Comparison of ENCODE assay signal across 26 cellular contexts in genomic region chr7:159010411-159010810, GRCh38.
DNase-seq lines count a peak whose midpoint lies in the region; ATAC-seq and TF ChIP-seq lines count a peak whose summit lies in the region.
"Had no signal": no experiment of that assay in that cellular context is flagged by ENCODE, and none has a peak within 500 bp of the region (broad histone marks: within the 10 kb centered on the region; RNA-seq: fewer than 3 reads in every experiment).

No MANE protein-coding gene starts in this region.

- TF ChIP-seq CTCF in ascending aorta (IDR thresholded peaks at IDR 0.05) (no peak), osteoblast (IDR thresholded peaks at IDR 0.05; ENCODE audit: extremely low read depth, low read depth, low read length) (no peak), thoracic aorta (IDR thresholded peaks at IDR 0.05) (no peak), omental fat pad (IDR thresholded peaks at IDR 0.05) (no peak)

- H3K9me3 ChIP-seq in BLaER1 treated with 17β-estradiol and CSF1 and Interleukin-3, amounts not matched to agents 10 nM and 100 nM (replicated peaks in 1 of 11), result peaks cover 4 to 13% (median 5%) of the 10 kb centered on the region in 11 experiments; a peak in 18 of 22 replicates
- H3K9me3 ChIP-seq in ascending aorta (no peaks in the 10 kb centered on the region), osteoblast (ENCODE audit: low read depth, low read length) (no peaks in the 10 kb centered on the region), thoracic aorta (no peaks in the 10 kb centered on the region)
- H3K9me3 ChIP-seq: Caco-2, SJSA1 had no signal

- H4K20me1 ChIP-seq in BLaER1 treated with 17β-estradiol and CSF1 and Interleukin-3, amounts not matched to agents 10 nM and 100 nM, result no peaks in the 10 kb centered on the region
- no peaks in the 10 kb centered on the region for H4K20me1 ChIP-seq in osteoblast (ENCODE audit: insufficient read depth, low read length)

- DNase-seq in ascending aorta (ENCODE audit: low spot score in 2 of 2) (peak in 1 of 2 donors; percentile 60), osteoblast (ENCODE audit: insufficient read length, low spot score, missing footprints) (peak; percentile 42), thoracic aorta (ENCODE audit: low spot score) (no peak), COLO829 (ENCODE audit: low spot score) (no peak), omental fat pad (ENCODE audit: low spot score) (no peak), NCI-H1930 (lab: John Stamatoyannopoulos, UW) (no peak)
- DNase-seq: C1 segment of cervical spinal cord; Caco-2; CD4-positive, alpha-beta memory T cell; EL; GF-D8; MM.1S; NCI-H1048; NCI-H1417; NCI-H1694 treated with DMSO at 0.1 percent for 48 hours; NCI-H2171 treated with DMSO at 0.1 percent for 48 hours; NCI-H345; NCI-H524; NCI-H748 treated with DMSO at 0.1 percent for 48 hours; PC-3 had no signal

- intact Hi-C loops in ascending aorta (cut with DNase I), result loop anchor here (5.0 to 10.0 kb wide), 2 partner anchors 196 to 223 kb away; no protein-coding TSS in a partner anchor

- H3K4me3 ChIP-seq in BLaER1 treated with 17β-estradiol and CSF1 and Interleukin-3, amounts not matched to agents 10 nM and 100 nM, result no peak overlapping the region
- H3K4me3 ChIP-seq in ascending aorta, result no peak overlapping the region
- H3K4me3 ChIP-seq in osteoblast (ENCODE audit: insufficient read depth, low read length), result no peak overlapping the region
- no peak overlapping the region for H3K4me3 ChIP-seq in thoracic aorta
- H3K4me3 ChIP-seq: SJSA1 had no signal

- H3K9ac ChIP-seq in BLaER1 treated with 17β-estradiol and CSF1 and Interleukin-3, amounts not matched to agents 10 nM and 100 nM, result no peak overlapping the region
- H3K9ac ChIP-seq: KMS-11 had no signal

- H3K36me3 ChIP-seq in BLaER1 treated with 17β-estradiol and CSF1 and Interleukin-3, amounts not matched to agents 10 nM and 100 nM, result no peaks in the 10 kb centered on the region
- H3K36me3 ChIP-seq in ascending aorta (no peaks in the 10 kb centered on the region), osteoblast (ENCODE audit: insufficient read depth, low read length) (no peaks in the 10 kb centered on the region), thoracic aorta (no peaks in the 10 kb centered on the region)
- H3K36me3 ChIP-seq: SJSA1 had no signal

- H3K27me3 ChIP-seq in BLaER1 treated with 17β-estradiol and CSF1 and Interleukin-3, amounts not matched to agents 10 nM and 100 nM, result peaks cover 0 to 15% (median 0%) of the 10 kb centered on the region in 11 experiments; a peak in 4 of 22 replicates
- H3K27me3 ChIP-seq in ascending aorta (no peaks in the 10 kb centered on the region), osteoblast (ENCODE audit: insufficient read depth, low read length) (no peaks in the 10 kb centered on the region), thoracic aorta (replicated peaks; ENCODE audit: insufficient read depth) (no peaks in the 10 kb centered on the region)
- H3K27me3 ChIP-seq: SJSA1 had no signal

- H3K4me1 ChIP-seq in BLaER1 treated with 17β-estradiol and CSF1 and Interleukin-3, amounts not matched to agents 10 nM and 100 nM, result peaks cover 38 to 87% (median 81%) of the 10 kb centered on the region in 10 experiments
- H3K4me1 ChIP-seq in ascending aorta (peaks cover 14 to 46% of the 10 kb centered on the region in 2 donors), osteoblast (ENCODE audit: insufficient read depth, low read length) (no peaks in the 10 kb centered on the region), thoracic aorta (ENCODE audit: control insufficient read depth in 1 of 2, low read depth in 2 of 2) (peaks cover 43 to 50% of the 10 kb centered on the region in 2 donors)
- H3K4me1 ChIP-seq: SJSA1 had no signal

- no peak overlapping the region for H3K27ac ChIP-seq in BLaER1 treated with 17β-estradiol and CSF1 and Interleukin-3, amounts not matched to agents 10 nM and 100 nM
- H3K27ac ChIP-seq in ascending aorta, result peak overlapping the region; percentile 91 to 96
- no peak overlapping the region for H3K27ac ChIP-seq in osteoblast (ENCODE audit: low read depth, low read length)
- peak overlapping the region; percentile 92 to 97 for H3K27ac ChIP-seq in thoracic aorta
- H3K27ac ChIP-seq: HL-60, KMS-11, SJSA1 had no signal

- H3K4me2 ChIP-seq in BLaER1 treated with 17β-estradiol and CSF1 and Interleukin-3, amounts not matched to agents 10 nM and 100 nM, result peak overlapping the region in 10 of 11 experiments; percentile 25 to 96 (median 83); a peak in 16 of 22 replicates
- no peak overlapping the region for H3K4me2 ChIP-seq in osteoblast (ENCODE audit: insufficient read depth, low read length)
- H3K4me2 ChIP-seq: KMS-11 had no signal

- H2AFZ ChIP-seq in osteoblast (ENCODE audit: low read length), result no peak overlapping the region

- H3K79me2 ChIP-seq in osteoblast (ENCODE audit: insufficient read depth, low read length), result no peaks in the 10 kb centered on the region

- ATAC-seq in thoracic aorta (ENCODE audit: insufficient number of reproducible peaks, low FRiP score, low read depth) (no peak), omental fat pad (ENCODE audit: low FRiP score) (no peak), GM21423 (IDR thresholded peaks at IDR 0.05; ENCODE audit: unreplicated experiment) (no peak)
- ATAC-seq: PC-3, Right ventricle myocardium inferior had no signal

Comparison
In these comparisons a context has a peak if more than half of its experiments do, and no peak if none do; other contexts are left out.
1. H3K27ac ChIP-seq: peak in ascending aorta (2 of 2) and thoracic aorta (2 of 2); none in BLaER1 treated with 17β-estradiol and CSF1 and Interleukin-3, amounts not matched to agents 10 nM and 100 nM (0 of 11) and osteoblast (single experiment).